ENCODE assay signal across 9 cellular contexts in genomic region chr11:63999349-64000025, GRCh38. TPM values are rescaled to one million over a fixed set of nuclear protein-coding genes. Genes with fewer than 3 reads are reported as not detected.
DNase-seq lines count a peak whose midpoint lies in the region; ATAC-seq and TF ChIP-seq lines count a peak whose summit lies in the region.
"Had no signal": no experiment of that assay in that cellular context is flagged by ENCODE, and none has a peak within 500 bp of the region (broad histone marks: within the 10 kb centered on the region; RNA-seq: fewer than 3 reads in every experiment).

No MANE protein-coding gene starts in this region.

- no peaks in the 10 kb centered on the region for H3K27me3 Mint-ChIP-seq in T-helper 17 cell

- no peaks in the 10 kb centered on the region for H3K9me2 ChIP-seq in OCI-LY7 (ENCODE audit: insufficient read depth, low read length)

- H4K20me1 ChIP-seq in OCI-LY7 (ENCODE audit: insufficient read depth, low read length) = no peaks in the 10 kb centered on the region

- no peak overlapping the region for H2AFZ ChIP-seq in OCI-LY7 (ENCODE audit: low read length)

- in situ Hi-C loops in astrocyte of the spinal cord (cut with HindIII; ENCODE audit: low sequenced_read_pairs) = loop anchor here (10.0 kb wide), 2 partner anchors 115 to 165 kb away; partner anchors contain the start of gene MACROD1

- peaks cover 5% of the 10 kb centered on the region for H3K36me3 Mint-ChIP-seq in T-helper 17 cell (ENCODE audit: low read depth)

- TF ChIP-seq CTCF in GM10266 (IDR thresholded peaks at IDR 0.05; ENCODE audit: control insufficient read depth, insufficient read depth, low read depth, missing control alignments) = no peak
- no peak for TF ChIP-seq CTCF in astrocyte of the spinal cord (IDR thresholded peaks at IDR 0.05; ENCODE audit: low read depth, low read length)
- TF ChIP-seq CTCF in OCI-LY7 (conservative IDR thresholded peaks at IDR 0.05; ENCODE audit: low read length) = no peak

- no peak overlapping the region for H3K27ac Mint-ChIP-seq in T-helper 17 cell

- CTCF ChIA-PET in OCI-LY7 (lab: Charles Lee; ENCODE audit: unreplicated experiment) = no interaction called here

- peak; percentile 81 for DNase-seq in GM10266 (ENCODE audit: extremely low spot score)
- peak; percentile 55 to 61 (median 57) for DNase-seq in T-helper 17 cell
- DNase-seq in astrocyte of the spinal cord (ENCODE audit: low read depth, low spot score) = peak; percentile 46
- DNase-seq in left colon = peak; percentile 53 to 68
- peak; percentile 26 for DNase-seq in stimulated activated CD8-positive, alpha-beta memory T cell treated with anti-CD3 and anti-CD28 coated beads, Interleukin-15, amount 100 ng/mL, for 24 hours (ENCODE audit: low read depth)
- DNase-seq in OCI-LY7 (ENCODE audit: low spot score) = no peak
- no peak for DNase-seq in OCI-M1 (lab: John Stamatoyannopoulos, UW)

- POLR2A ChIA-PET in OCI-LY7 (lab: Charles Lee) = no interaction called here

- intact Hi-C loops in left colon (cut with DNase I, micrococcal nuclease) (loop anchor here (5.0 kb wide), 1 partner anchor 153 kb away; no protein-coding TSS in a partner anchor), OCI-LY7 (cut with micrococcal nuclease; ENCODE audit: unreplicated experiment) (loop anchor here (1.0 kb wide), 1 partner anchor 149 kb away; no protein-coding TSS in a partner anchor)

- H3K4me3 ChIP-seq in astrocyte of the spinal cord (ENCODE audit: low read depth, low read length) (peak overlapping the region; percentile 10), OCI-LY7 (ENCODE audit: low read depth, low read length, poor library complexity, severe bottlenecking) (no peak overlapping the region)

- no peak overlapping the region; the same call in 1 of the 2 replicates for H3K4me2 ChIP-seq in OCI-LY7 (ENCODE audit: low read length)

- H3K9me3 ChIP-seq in T-helper 17 cell (ENCODE audit: control insufficient read depth, low read length, poor library complexity, severe bottlenecking) = no peaks in the 10 kb centered on the region
- H3K9me3 ChIP-seq in OCI-LY7 (ENCODE audit: low read length) = no peaks in the 10 kb centered on the region

- peaks cover 9% of the 10 kb centered on the region for H3K4me1 ChIP-seq in OCI-LY7 (ENCODE audit: insufficient read depth, low read length, poor library complexity, severe bottlenecking)

- peak overlapping the region; percentile 82 for H3K4me3 Mint-ChIP-seq in T-helper 17 cell

- peaks cover 12% of the 10 kb centered on the region for H3K4me1 Mint-ChIP-seq in T-helper 17 cell

- ATAC-seq in T-helper 17 cell (peak; percentile 73), left colon (peak; percentile 62), HG02588 (IDR thresholded peaks at IDR 0.05; ENCODE audit: unreplicated experiment) (no peak)

- H3K27ac ChIP-seq in OCI-LY7 (ENCODE audit: low read depth, low read length, poor library complexity, severe bottlenecking) = no peak overlapping the region

- peaks cover 52% of the 10 kb centered on the region for H3K36me3 ChIP-seq in OCI-LY7 (ENCODE audit: insufficient read depth, low read length)

- no peaks in the 10 kb centered on the region for H3K79me2 ChIP-seq in OCI-LY7 (ENCODE audit: insufficient read depth, low read depth, low read length)

- no TSS peak for BruUV-seq in OCI-LY7 (replicated peaks; lab: Mats Ljungman, UMichigan)

RNA-seq across cellular contexts. Expression of gene OTUB1, which starts 13.2 kb away (rescaled TPM):
- total RNA-seq in T-helper 17 cell = 10 to 100 TPM; 62.2 to 65.1 TPM
- 10 to 100 TPM; 67.7 to 79.7 TPM for total RNA-seq in left colon
- total RNA-seq in OCI-LY7 (2014; rRNA removed; shearing (Covaris generic)) = 51.9 and 72.4 TPM in 2 replicates
- 88.1 and 88.5 TPM in 2 replicates for total RNA-seq in OCI-LY7 (2022)

RNA-seq across cellular contexts. Expression of gene COX8A, which starts 25.1 kb away (rescaled TPM):
- total RNA-seq in T-helper 17 cell (100 to 1,000 TPM; 108 to 129 TPM), left colon (100 to 1,000 TPM; 663 to 843 TPM), OCI-LY7 (2022) (373 and 448 TPM in 2 replicates)
- 523 and 811 TPM in 2 replicates for total RNA-seq in OCI-LY7 (2014; rRNA removed; shearing (Covaris generic))

RNA-seq across cellular contexts. Expression of gene FLRT1, which starts 36.2 kb away (rescaled TPM):
- total RNA-seq in T-helper 17 cell = not detected
- 1 to 10 TPM in 1 of 2 donors, not detected in 1; 1.2 TPM for total RNA-seq in left colon
- not detected in 2 replicates for total RNA-seq in OCI-LY7 (2014; rRNA removed; shearing (Covaris generic))
- total RNA-seq in OCI-LY7 (2022) = 0.11 TPM in 1 of 2 replicates, not detected in the other
- total RNA-seq: mononuclear cell had no signal

Comparison
In these comparisons a context has a peak if more than half of its experiments do, and no peak if none do; other contexts are left out.
1. DNase-seq: peak in GM10266 (single experiment), T-helper 17 cell (3 of 3), astrocyte of the spinal cord (single experiment), left colon (2 of 2) and stimulated activated CD8-positive, alpha-beta memory T cell treated with anti-CD3 and anti-CD28 coated beads, Interleukin-15, amount 100 ng/mL, for 24 hours (single experiment); none in OCI-LY7 (single experiment) and OCI-M1 (single experiment).